ENCODE assay signal across 1 cellular context in the genomic region with DNA sequence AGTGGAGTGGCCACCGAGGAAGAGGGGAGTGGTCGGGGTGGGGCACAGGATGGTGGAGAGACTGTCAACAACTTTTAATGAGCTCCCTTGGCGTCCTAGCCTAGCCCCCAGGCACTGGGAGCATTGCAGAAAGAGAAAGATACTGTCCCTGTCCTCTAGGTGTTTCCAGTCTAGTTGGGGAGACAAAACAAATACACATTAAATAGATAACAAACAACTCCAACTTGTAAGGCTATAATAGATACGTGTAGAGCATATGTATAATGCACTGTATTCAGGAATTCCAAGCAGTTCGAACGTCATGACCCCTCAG.
A peak's percentile ranks its signal among the peaks of the same experiment; 100 is the strongest.
TF ChIP-seq lines count a peak whose summit lies in the region.

No MANE protein-coding gene starts in this region.

TF ChIP-seq in HepG2, 621 proteins besides CTCF, POLR2A, EP300 and RAD21:
- TF ChIP-seq, protein P1, sequence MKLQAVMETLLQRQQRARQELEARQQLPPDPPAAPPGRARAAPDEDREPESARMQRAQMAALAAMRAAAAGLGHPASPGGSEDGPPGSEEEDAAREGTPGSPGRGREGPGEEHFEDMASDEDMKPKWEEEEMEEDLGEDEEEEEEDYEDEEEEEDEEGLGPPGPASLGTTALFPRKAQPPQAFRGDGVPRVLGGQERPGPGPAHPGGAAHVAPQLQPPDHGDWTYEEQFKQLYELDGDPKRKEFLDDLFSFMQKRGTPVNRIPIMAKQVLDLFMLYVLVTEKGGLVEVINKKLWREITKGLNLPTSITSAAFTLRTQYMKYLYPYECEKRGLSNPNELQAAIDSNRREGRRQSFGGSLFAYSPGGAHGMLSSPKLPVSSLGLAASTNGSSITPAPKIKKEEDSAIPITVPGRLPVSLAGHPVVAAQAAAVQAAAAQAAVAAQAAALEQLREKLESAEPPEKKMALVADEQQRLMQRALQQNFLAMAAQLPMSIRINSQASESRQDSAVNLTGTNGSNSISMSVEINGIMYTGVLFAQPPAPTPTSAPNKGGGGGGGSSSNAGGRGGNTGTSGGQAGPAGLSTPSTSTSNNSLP (IDR thresholded peaks at IDR 0.05; ENCODE audit: low read depth, low read length), result no peak
- TF ChIP-seq STAT5B (CRISPR knock-in tag; IDR thresholded peaks at IDR 0.05) (no peak), ZNF138 (CRISPR knock-in tag; IDR thresholded peaks at IDR 0.05; ENCODE audit: low read depth) (0 out of 2 replicates have a peak, but pooled peaks have one; percentile 17), IKZF4 (CRISPR knock-in tag; IDR thresholded peaks at IDR 0.05; ENCODE audit: borderline replicate concordance, low read depth, not compliant biosample characterization) (no peak), ZNF644 (CRISPR knock-in tag; IDR thresholded peaks at IDR 0.05; ENCODE audit: low read depth) (no peak), ZNF772 (CRISPR knock-in tag; IDR thresholded peaks at IDR 0.05) (peak; percentile 13; the same call in 1 of the 2 replicates), ZFP36L1 (CRISPR knock-in tag; IDR thresholded peaks at IDR 0.05) (0 out of 2 replicates have a peak, but pooled peaks have one; percentile 64), RCOR2 (CRISPR knock-in tag; IDR thresholded peaks at IDR 0.05) (0 out of 2 replicates have a peak, but pooled peaks have one; percentile 7), MYNN (CRISPR knock-in tag; IDR thresholded peaks at IDR 0.05; ENCODE audit: low read depth) (0 out of 2 replicates have a peak, but pooled peaks have one; percentile 3), ZNF343 (CRISPR knock-in tag; IDR thresholded peaks at IDR 0.05) (no peak), CREB1 (IDR thresholded peaks at IDR 0.05) (no peak), CREB1 (CRISPR knock-in tag; IDR thresholded peaks at IDR 0.05) (no peak), NCOA2 (CRISPR knock-in tag; IDR thresholded peaks at IDR 0.05) (0 out of 2 replicates have a peak, but pooled peaks have one; percentile 5), ZNF572 (CRISPR knock-in tag; IDR thresholded peaks at IDR 0.05) (no peak), SRY (CRISPR knock-in tag; IDR thresholded peaks at IDR 0.05) (no peak), CCAR2 (optimal IDR thresholded peaks at IDR 0.05; ENCODE audit: low read depth, low read length) (no peak), KAT8 (CRISPR knock-in tag; IDR thresholded peaks at IDR 0.05) (0 out of 2 replicates have a peak, but pooled peaks have one; percentile 7), ZNF331 (CRISPR knock-in tag; IDR thresholded peaks at IDR 0.05) (0 out of 2 replicates have a peak, but pooled peaks have one; percentile 3), ZMYM3 (CRISPR knock-in tag; IDR thresholded peaks at IDR 0.05) (no peak), HDAC2 (CRISPR knock-in tag; IDR thresholded peaks at IDR 0.05) (no peak)
- TF ChIP-seq, protein P2, sequence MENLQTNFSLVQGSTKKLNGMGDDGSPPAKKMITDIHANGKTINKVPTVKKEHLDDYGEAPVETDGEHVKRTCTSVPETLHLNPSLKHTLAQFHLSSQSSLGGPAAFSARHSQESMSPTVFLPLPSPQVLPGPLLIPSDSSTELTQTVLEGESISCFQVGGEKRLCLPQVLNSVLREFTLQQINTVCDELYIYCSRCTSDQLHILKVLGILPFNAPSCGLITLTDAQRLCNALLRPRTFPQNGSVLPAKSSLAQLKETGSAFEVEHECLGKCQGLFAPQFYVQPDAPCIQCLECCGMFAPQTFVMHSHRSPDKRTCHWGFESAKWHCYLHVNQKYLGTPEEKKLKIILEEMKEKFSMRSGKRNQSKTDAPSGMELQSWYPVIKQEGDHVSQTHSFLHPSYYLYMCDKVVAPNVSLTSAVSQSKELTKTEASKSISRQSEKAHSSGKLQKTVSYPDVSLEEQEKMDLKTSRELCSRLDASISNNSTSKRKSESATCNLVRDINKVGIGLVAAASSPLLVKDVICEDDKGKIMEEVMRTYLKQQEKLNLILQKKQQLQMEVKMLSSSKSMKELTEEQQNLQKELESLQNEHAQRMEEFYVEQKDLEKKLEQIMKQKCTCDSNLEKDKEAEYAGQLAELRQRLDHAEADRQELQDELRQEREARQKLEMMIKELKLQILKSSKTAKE (CRISPR knock-in tag; IDR thresholded peaks at IDR 0.05; ENCODE audit: borderline replicate concordance), result 0 out of 2 replicates have a peak, but pooled peaks have one; percentile 8
- TF ChIP-seq, protein P3, sequence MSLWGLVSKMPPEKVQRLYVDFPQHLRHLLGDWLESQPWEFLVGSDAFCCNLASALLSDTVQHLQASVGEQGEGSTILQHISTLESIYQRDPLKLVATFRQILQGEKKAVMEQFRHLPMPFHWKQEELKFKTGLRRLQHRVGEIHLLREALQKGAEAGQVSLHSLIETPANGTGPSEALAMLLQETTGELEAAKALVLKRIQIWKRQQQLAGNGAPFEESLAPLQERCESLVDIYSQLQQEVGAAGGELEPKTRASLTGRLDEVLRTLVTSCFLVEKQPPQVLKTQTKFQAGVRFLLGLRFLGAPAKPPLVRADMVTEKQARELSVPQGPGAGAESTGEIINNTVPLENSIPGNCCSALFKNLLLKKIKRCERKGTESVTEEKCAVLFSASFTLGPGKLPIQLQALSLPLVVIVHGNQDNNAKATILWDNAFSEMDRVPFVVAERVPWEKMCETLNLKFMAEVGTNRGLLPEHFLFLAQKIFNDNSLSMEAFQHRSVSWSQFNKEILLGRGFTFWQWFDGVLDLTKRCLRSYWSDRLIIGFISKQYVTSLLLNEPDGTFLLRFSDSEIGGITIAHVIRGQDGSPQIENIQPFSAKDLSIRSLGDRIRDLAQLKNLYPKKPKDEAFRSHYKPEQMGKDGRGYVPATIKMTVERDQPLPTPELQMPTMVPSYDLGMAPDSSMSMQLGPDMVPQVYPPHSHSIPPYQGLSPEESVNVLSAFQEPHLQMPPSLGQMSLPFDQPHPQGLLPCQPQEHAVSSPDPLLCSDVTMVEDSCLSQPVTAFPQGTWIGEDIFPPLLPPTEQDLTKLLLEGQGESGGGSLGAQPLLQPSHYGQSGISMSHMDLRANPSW (CRISPR knock-in tag; IDR thresholded peaks at IDR 0.05; ENCODE audit: borderline replicate concordance), result no peak
- TF ChIP-seq, protein P4, sequence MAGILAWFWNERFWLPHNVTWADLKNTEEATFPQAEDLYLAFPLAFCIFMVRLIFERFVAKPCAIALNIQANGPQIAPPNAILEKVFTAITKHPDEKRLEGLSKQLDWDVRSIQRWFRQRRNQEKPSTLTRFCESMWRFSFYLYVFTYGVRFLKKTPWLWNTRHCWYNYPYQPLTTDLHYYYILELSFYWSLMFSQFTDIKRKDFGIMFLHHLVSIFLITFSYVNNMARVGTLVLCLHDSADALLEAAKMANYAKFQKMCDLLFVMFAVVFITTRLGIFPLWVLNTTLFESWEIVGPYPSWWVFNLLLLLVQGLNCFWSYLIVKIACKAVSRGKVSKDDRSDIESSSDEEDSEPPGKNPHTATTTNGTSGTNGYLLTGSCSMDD (CRISPR knock-in tag; IDR thresholded peaks at IDR 0.05), result no peak
- TF ChIP-seq, protein P5, sequence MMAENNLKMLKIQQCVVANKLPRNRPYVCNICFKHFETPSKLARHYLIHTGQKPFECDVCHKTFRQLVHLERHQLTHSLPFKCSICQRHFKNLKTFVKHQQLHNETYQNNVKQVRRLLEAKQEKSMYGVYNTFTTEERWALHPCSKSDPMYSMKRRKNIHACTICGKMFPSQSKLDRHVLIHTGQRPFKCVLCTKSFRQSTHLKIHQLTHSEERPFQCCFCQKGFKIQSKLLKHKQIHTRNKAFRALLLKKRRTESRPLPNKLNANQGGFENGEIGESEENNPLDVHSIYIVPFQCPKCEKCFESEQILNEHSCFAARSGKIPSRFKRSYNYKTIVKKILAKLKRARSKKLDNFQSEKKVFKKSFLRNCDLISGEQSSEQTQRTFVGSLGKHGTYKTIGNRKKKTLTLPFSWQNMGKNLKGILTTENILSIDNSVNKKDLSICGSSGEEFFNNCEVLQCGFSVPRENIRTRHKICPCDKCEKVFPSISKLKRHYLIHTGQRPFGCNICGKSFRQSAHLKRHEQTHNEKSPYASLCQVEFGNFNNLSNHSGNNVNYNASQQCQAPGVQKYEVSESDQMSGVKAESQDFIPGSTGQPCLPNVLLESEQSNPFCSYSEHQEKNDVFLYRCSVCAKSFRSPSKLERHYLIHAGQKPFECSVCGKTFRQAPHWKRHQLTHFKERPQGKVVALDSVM (CRISPR knock-in tag; IDR thresholded peaks at IDR 0.05), result no peak
- TF ChIP-seq, protein P6, sequence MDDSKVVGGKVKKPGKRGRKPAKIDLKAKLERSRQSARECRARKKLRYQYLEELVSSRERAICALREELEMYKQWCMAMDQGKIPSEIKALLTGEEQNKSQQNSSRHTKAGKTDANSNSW (CRISPR knock-in tag; IDR thresholded peaks at IDR 0.05; ENCODE audit: borderline replicate concordance), result 0 out of 2 replicates have a peak, but pooled peaks have one; percentile 53
